In the genomic region with DNA sequence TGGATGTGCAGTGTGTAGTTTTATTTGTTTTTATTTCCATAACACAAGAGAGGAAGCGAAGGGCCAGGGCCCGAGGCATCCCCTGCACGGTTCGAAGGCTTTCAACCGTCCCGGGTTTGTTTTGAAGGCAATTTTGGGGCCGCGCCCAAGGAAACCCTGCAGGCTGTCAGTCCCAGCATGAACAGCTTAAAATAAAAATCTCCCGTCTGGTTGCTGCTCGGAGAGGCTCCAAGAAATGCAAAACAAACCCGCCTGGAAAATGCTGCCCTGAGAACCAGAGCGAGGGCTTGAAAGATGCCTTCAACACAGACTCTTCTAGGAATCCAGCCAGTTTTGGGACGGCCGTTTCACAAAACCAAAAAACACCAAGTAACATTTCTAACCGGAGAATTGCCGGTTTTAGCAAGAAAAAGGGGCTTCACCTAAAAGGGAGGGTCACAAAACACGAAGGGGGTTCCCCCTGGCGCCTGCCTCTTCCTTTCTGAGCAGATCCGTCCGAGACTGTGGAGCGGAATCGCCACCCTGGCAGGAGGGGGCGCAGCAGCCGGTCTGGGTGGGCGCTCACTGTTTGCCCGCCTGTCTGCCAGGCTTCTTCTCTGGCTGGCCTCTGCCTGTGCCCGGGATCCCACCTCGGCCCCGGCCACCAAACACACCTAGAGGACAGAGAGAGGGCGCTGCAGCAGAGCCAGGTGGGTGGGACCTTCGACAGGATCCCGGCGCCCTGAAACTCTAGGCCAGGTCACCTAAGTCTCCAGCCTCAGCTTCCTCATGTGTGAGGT, we compare ENCODE assay signal across 9 cellular contexts. TPM values are rescaled to one million over a fixed set of nuclear protein-coding genes. Genes with fewer than 3 reads are reported as not detected.
DNase-seq lines count a peak whose midpoint lies in the region; ATAC-seq and TF ChIP-seq lines count a peak whose summit lies in the region.
"Had no signal": no experiment of that assay in that cellular context is flagged by ENCODE, and none has a peak within 500 bp of the region (broad histone marks: within the 10 kb centered on the region; RNA-seq: fewer than 3 reads in every experiment).

No MANE protein-coding gene starts in this region.

- H3K4me1 Mint-ChIP-seq in activated naive CD8-positive, alpha-beta T cell treated with anti-CD3 and anti-CD28 coated beads, Interleukin-2, amount 10 ng/mL, durations not matched to agents 7 days and 5 days, result peaks cover 30% of the 10 kb centered on the region

- peaks cover 45 to 68% of the 10 kb centered on the region in 2 donors for H3K4me1 ChIP-seq in thoracic aorta (ENCODE audit: control insufficient read depth in 1 of 2, low read depth in 2 of 2)

- DNase-seq in NAMALWA (ENCODE audit: low spot score), result peak; percentile 63
- DNase-seq in activated naive CD8-positive, alpha-beta T cell treated with anti-CD3 and anti-CD28 coated beads, Interleukin-2, amount 10 ng/mL, durations not matched to agents 7 days and 5 days, result peak; percentile 61
- DNase-seq in iris pigment epithelial cell (ENCODE audit: low read depth), result peak; percentile 22
- DNase-seq in thoracic aorta (ENCODE audit: low spot score), result no peak
- no peak for DNase-seq in stimulated activated CD4-positive, alpha-beta T cell treated with anti-CD3 and anti-CD28 coated beads, Interleukin-4, amount 100 ng/mL, for 24 hours
- no peak for DNase-seq in DMS153 (lab: John Stamatoyannopoulos, UW)
- DNase-seq: amniotic stem cell had no signal

- peak overlapping the region; percentile 86 to 99 for H3K27ac ChIP-seq in thoracic aorta

- H3K27ac Mint-ChIP-seq in activated naive CD8-positive, alpha-beta T cell treated with anti-CD3 and anti-CD28 coated beads, Interleukin-2, amount 10 ng/mL, durations not matched to agents 7 days and 5 days, result peak overlapping the region; percentile 93

- peak overlapping the region; percentile 37 for H3K4me3 ChIP-seq in thoracic aorta
- H3K4me3 ChIP-seq: lung had no signal

- H3K36me3 ChIP-seq in thoracic aorta, result no peaks in the 10 kb centered on the region

- no peaks in the 10 kb centered on the region for H3K9me3 ChIP-seq in thoracic aorta

- H3K27me3 Mint-ChIP-seq in activated naive CD8-positive, alpha-beta T cell treated with anti-CD3 and anti-CD28 coated beads, Interleukin-2, amount 10 ng/mL, durations not matched to agents 7 days and 5 days, result no peaks in the 10 kb centered on the region

- no peaks in the 10 kb centered on the region for H3K27me3 ChIP-seq in thoracic aorta (replicated peaks; ENCODE audit: insufficient read depth)

- no peaks in the 10 kb centered on the region for H3K9me3 Mint-ChIP-seq in activated naive CD8-positive, alpha-beta T cell treated with anti-CD3 and anti-CD28 coated beads, Interleukin-2, amount 10 ng/mL, durations not matched to agents 7 days and 5 days

- H3K4me3 Mint-ChIP-seq in activated naive CD8-positive, alpha-beta T cell treated with anti-CD3 and anti-CD28 coated beads, Interleukin-2, amount 10 ng/mL, durations not matched to agents 7 days and 5 days, result peak overlapping the region; percentile 90

- ATAC-seq in activated naive CD8-positive, alpha-beta T cell treated with anti-CD3 and anti-CD28 coated beads, Interleukin-2, amount 10 ng/mL, durations not matched to agents 7 days and 5 days (ENCODE audit: low read depth), result no peak
- ATAC-seq in thoracic aorta (ENCODE audit: insufficient number of reproducible peaks, low FRiP score, low read depth), result no peak
- no peak for ATAC-seq in GM19023 (IDR thresholded peaks at IDR 0.05; ENCODE audit: unreplicated experiment)

- H3K36me3 Mint-ChIP-seq in activated naive CD8-positive, alpha-beta T cell treated with anti-CD3 and anti-CD28 coated beads, Interleukin-2, amount 10 ng/mL, durations not matched to agents 7 days and 5 days, result peaks cover 38% of the 10 kb centered on the region

- TF ChIP-seq CTCF in thoracic aorta (IDR thresholded peaks at IDR 0.05), result peak; percentile 25

- POLR2A ChIA-PET in activated naive CD8-positive, alpha-beta T cell treated with anti-CD3 and anti-CD28 coated beads, Interleukin-2, amount 10 ng/mL, durations not matched to agents 7 days and 5 days (lab: Charles Lee), result interaction anchor here (0.8 to 17.4 kb wide), 7 partner anchors 10 to 113 kb away, joined by 3 to 1033 read pairs (median 43); partner anchors contain the start of genes IQCN, JUND and LSM4

RNA-seq across cellular contexts. Expression of gene LSM4, which starts 15.8 kb away (rescaled TPM):
- total RNA-seq in activated naive CD8-positive, alpha-beta T cell treated with anti-CD3 and anti-CD28 coated beads, Interleukin-2, amount 10 ng/mL, durations not matched to agents 7 days and 5 days, result 100 to 1,000 TPM; 151 to 157 TPM
- 10 to 100 TPM; 74.8 to 90.2 TPM for total RNA-seq in thoracic aorta

RNA-seq across cellular contexts. Expression of gene JUND, which starts 25.7 kb away (rescaled TPM):
- total RNA-seq in activated naive CD8-positive, alpha-beta T cell treated with anti-CD3 and anti-CD28 coated beads, Interleukin-2, amount 10 ng/mL, durations not matched to agents 7 days and 5 days, result 100 to 1,000 TPM; 366 to 394 TPM
- total RNA-seq in thoracic aorta, result 100 to 1,000 TPM; 643 to 922 TPM

RNA-seq across cellular contexts. Expression of gene IQCN, which starts 32.8 kb away (rescaled TPM):
- 1 to 10 TPM; 5.0 to 5.2 TPM for total RNA-seq in activated naive CD8-positive, alpha-beta T cell treated with anti-CD3 and anti-CD28 coated beads, Interleukin-2, amount 10 ng/mL, durations not matched to agents 7 days and 5 days
- total RNA-seq in thoracic aorta, result 10 to 100 TPM in 1 of 2 donors, 1 to 10 TPM in 1; 8.7 to 29.2 TPM

RNA-seq across cellular contexts. Expression of gene PGPEP1, which starts 33.3 kb away (rescaled TPM):
- total RNA-seq in activated naive CD8-positive, alpha-beta T cell treated with anti-CD3 and anti-CD28 coated beads, Interleukin-2, amount 10 ng/mL, durations not matched to agents 7 days and 5 days, result 10 to 100 TPM; 41.3 to 45.7 TPM
- 10 to 100 TPM; 23.7 TPM for total RNA-seq in thoracic aorta

Comparison
In these comparisons a context has a peak if more than half of its experiments do, and no peak if none do; other contexts are left out.
1. DNase-seq: peak in NAMALWA (single experiment), activated naive CD8-positive, alpha-beta T cell treated with anti-CD3 and anti-CD28 coated beads, Interleukin-2, amount 10 ng/mL, durations not matched to agents 7 days and 5 days (single experiment) and iris pigment epithelial cell (single experiment); none in thoracic aorta (single experiment), stimulated activated CD4-positive, alpha-beta T cell treated with anti-CD3 and anti-CD28 coated beads, Interleukin-4, amount 100 ng/mL, for 24 hours (single experiment) and DMS153 (single experiment).